20 cellular contexts compared by ENCODE assay signal in the genomic region with DNA sequence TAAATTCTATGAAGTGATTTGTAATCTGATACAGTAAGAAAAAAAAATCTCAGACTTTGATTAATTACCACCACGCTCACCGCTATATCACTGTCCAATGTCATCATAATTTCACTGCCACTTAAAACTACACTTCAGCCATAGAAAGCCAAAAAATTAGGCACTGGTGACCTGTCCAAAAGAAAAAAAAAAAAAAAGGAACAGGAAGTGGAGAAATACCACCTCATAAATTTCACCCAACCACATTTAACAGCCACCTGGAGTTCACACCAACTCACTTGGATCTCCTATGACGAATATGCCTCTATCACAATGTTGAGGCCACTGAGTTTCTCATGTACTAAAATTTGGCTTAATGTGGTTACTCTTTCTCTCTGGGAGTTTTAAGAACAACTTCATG.
"Had no signal": no experiment of that assay in that cellular context is flagged by ENCODE, and none has a peak within 500 bp of the region (broad histone marks: within the 10 kb centered on the region; RNA-seq: fewer than 3 reads in every experiment).

No MANE protein-coding gene starts in this region.

- H3K27me3 Mint-ChIP-seq: activated naive CD4-positive, alpha-beta T cell treated with anti-CD3 and anti-CD28 coated beads, Interleukin-2, amount 50 U/mL, for 24 hours; activated T-cell treated with anti-CD3 and anti-CD28 coated beads, Interleukin-2, amount 50 U/mL, for 24 hours; memory B cell; natural killer cell treated with Interleukin-12 subunit alpha and Interleukin-12 subunit beta and Interleukin-15 and Interleukin-18, amount 100 ng/mL, for 72 hours had no signal

- ATAC-seq: activated CD4-positive, CD25-positive, alpha-beta regulatory T cell treated with anti-CD3 and anti-CD28 coated beads, Interleukin-2, amount 50 U/mL, for 24 hours; esophagus mucosa; left ventricle myocardium superior; natural killer cell treated with Interleukin-12 subunit alpha and Interleukin-12 subunit beta and Interleukin-15 and Interleukin-18, amount 100 ng/mL, for 72 hours had no signal

- H3K9me3 ChIP-seq: adrenal gland, tibial artery, uterus had no signal

- H3K36me3 ChIP-seq: adrenal gland, cardiac muscle cell, tibial artery, uterus had no signal

- H2AFZ ChIP-seq: hepatocyte had no signal

- H3K4me1 ChIP-seq: adrenal gland, uterus had no signal

- H3K79me2 ChIP-seq: hepatocyte had no signal

- H3K9me3 Mint-ChIP-seq: activated naive CD4-positive, alpha-beta T cell treated with anti-CD3 and anti-CD28 coated beads, Interleukin-2, amount 50 U/mL, for 24 hours; activated T-cell treated with anti-CD3 and anti-CD28 coated beads, Interleukin-2, amount 50 U/mL, for 24 hours had no signal

- H3K27me3 ChIP-seq: adrenal gland, cardiac muscle cell, hepatocyte, tibial artery, uterus had no signal

- H3K36me3 Mint-ChIP-seq: activated naive CD4-positive, alpha-beta T cell treated with anti-CD3 and anti-CD28 coated beads, Interleukin-2, amount 50 U/mL, for 24 hours; memory B cell; natural killer cell treated with Interleukin-12 subunit alpha and Interleukin-12 subunit beta and Interleukin-15 and Interleukin-18, amount 100 ng/mL, for 72 hours had no signal

- H3K4me3 ChIP-seq: adrenal gland, cardiac muscle cell, dorsolateral prefrontal cortex, hepatocyte, skin epidermis, tibial artery, uterus had no signal

- DNase-seq: activated CD4-positive, alpha-beta T cell treated with anti-CD3 and anti-CD28 coated beads, Interleukin-2, amount 50 U/mL, for 4 hours; activated T-cell treated with anti-CD3 and anti-CD28 coated beads, Interleukin-2, amount 50 U/mL, for 24 hours; adrenal gland; dorsolateral prefrontal cortex; islet precursor cell; left ventricle myocardium superior; nucleus accumbens; stimulated activated CD4-positive, alpha-beta T cell treated with anti-CD3 and anti-CD28 coated beads, Interleukin-4, amount 100 ng/mL, for 24 hours; stimulated activated naive CD4-positive, alpha-beta T cell; T-helper 9 cell; tibial artery; uterus had no signal

- H3K4me2 ChIP-seq: hepatocyte had no signal

- H3K27ac ChIP-seq: adrenal gland, cardiac muscle cell, dorsolateral prefrontal cortex, hepatocyte, skin epidermis, tibial artery, uterus had no signal

- H3K4me1 Mint-ChIP-seq: activated naive CD4-positive, alpha-beta T cell treated with anti-CD3 and anti-CD28 coated beads, Interleukin-2, amount 50 U/mL, for 24 hours; memory B cell had no signal

- H3K4me3 Mint-ChIP-seq: activated naive CD4-positive, alpha-beta T cell treated with anti-CD3 and anti-CD28 coated beads, Interleukin-2, amount 50 U/mL, for 24 hours; activated T-cell treated with anti-CD3 and anti-CD28 coated beads, Interleukin-2, amount 50 U/mL, for 24 hours; memory B cell; natural killer cell treated with Interleukin-12 subunit alpha and Interleukin-12 subunit beta and Interleukin-15 and Interleukin-18, amount 100 ng/mL, for 72 hours had no signal

- H3K27ac Mint-ChIP-seq: activated naive CD4-positive, alpha-beta T cell treated with anti-CD3 and anti-CD28 coated beads, Interleukin-2, amount 50 U/mL, for 24 hours; activated T-cell treated with anti-CD3 and anti-CD28 coated beads, Interleukin-2, amount 50 U/mL, for 24 hours; memory B cell; natural killer cell treated with Interleukin-12 subunit alpha and Interleukin-12 subunit beta and Interleukin-15 and Interleukin-18, amount 100 ng/mL, for 72 hours had no signal
